In genomic region chr10:122323188-122323587, GRCh38 we compare ENCODE assay signal across 20 cellular contexts. TPM values are rescaled to one million over a fixed set of nuclear protein-coding genes. Genes with fewer than 3 reads are reported as not detected.
DNase-seq lines count a peak whose midpoint lies in the region; FAIRE-seq and TF ChIP-seq lines count a peak whose summit lies in the region.
"Had no signal": no experiment of that assay in that cellular context is flagged by ENCODE, and none has a peak within 500 bp of the region (broad histone marks: within the 10 kb centered on the region; RNA-seq: fewer than 3 reads in every experiment).

No MANE protein-coding gene starts in this region.

- H3K27ac ChIP-seq in HEK293 (ENCODE audit: extremely low read depth, low read depth, low read length) (no peak overlapping the region), keratinocyte (ENCODE audit: control insufficient read depth, insufficient read depth, low read length) (peak overlapping the region; percentile 3), H9 (ENCODE audit: insufficient read length, low read depth, low read length) (no peak overlapping the region)
- H3K27ac ChIP-seq: C4-2B had no signal

- no peaks in the 10 kb centered on the region for H3K27me3 ChIP-seq in bronchial epithelial cell (ENCODE audit: control insufficient read depth, insufficient read depth, low read length)
- no peaks in the 10 kb centered on the region for H3K27me3 ChIP-seq in keratinocyte (ENCODE audit: control insufficient read depth, extremely low read depth, insufficient read depth, low read length)
- no peaks in the 10 kb centered on the region; the same call in 1 of the 2 replicates for H3K27me3 ChIP-seq in H9 (ENCODE audit: insufficient read depth, low read length)

- H2AK5ac ChIP-seq in H9 (ENCODE audit: insufficient read length, low read length) = no peak overlapping the region

- H3K9me1 ChIP-seq in keratinocyte (ENCODE audit: control insufficient read depth, extremely low read depth, insufficient read depth, low read length) = no peaks in the 10 kb centered on the region

- no peaks in the 10 kb centered on the region for H4K20me1 ChIP-seq in keratinocyte (ENCODE audit: control insufficient read depth, extremely low read depth, insufficient read depth, low read length)
- no peaks in the 10 kb centered on the region for H4K20me1 ChIP-seq in H9 (ENCODE audit: control insufficient read depth, insufficient read depth, insufficient read length)

- H4K8ac ChIP-seq in H9 (replicated peaks; ENCODE audit: insufficient read length, low read depth, low read length) = no peak overlapping the region

- dilution Hi-C loops in keratinocyte (cut with MboI; ENCODE audit: extremely low pct_ligation_motif_present, low sequenced_read_pairs) = no loop called here

- POLR2A ChIA-PET in HEK293 (lab: Yijun Ruan, JAX) = no interaction called here

- H2BK15ac ChIP-seq in H9 (ENCODE audit: low read depth, low read length) = no peak overlapping the region

- H4K5ac ChIP-seq in H9 (ENCODE audit: insufficient read length, low read depth, low read length) = no peak overlapping the region

- no peaks in the 10 kb centered on the region for H3K79me1 ChIP-seq in H9 (ENCODE audit: insufficient read depth, low read depth, low read length, poor library complexity, severe bottlenecking)

- DNase-seq in DMS53 treated with DMSO at 0.1 percent for 48 hours (lab: John Stamatoyannopoulos, UW; ENCODE audit: unreplicated experiment) (peak; percentile 11), bronchial epithelial cell (ENCODE audit: low read depth) (peak; percentile 93), keratinocyte (ENCODE audit: low read depth, low spot score) (no peak), H9 (no peak), globus pallidus (ENCODE audit: low spot score) (no peak), KG1 (lab: John Stamatoyannopoulos, UW) (no peak)
- DNase-seq: ACHN, AML-193, GF-D8, GOT3, MV-4-11, NCI-H187, NCI-H524, RPMI8226, SIG-M5, T-cell had no signal

- H3K4ac ChIP-seq in H9 (ENCODE audit: low read depth, low read length) = no peak overlapping the region

- no peak for TF ChIP-seq CTCF in HEK293 (tag by site-specific recombination; IDR thresholded peaks at IDR 0.05)
- TF ChIP-seq CTCF in bronchial epithelial cell (IDR thresholded peaks at IDR 0.05; ENCODE audit: insufficient read depth, low read length, severe bottlenecking) = no peak
- no peak for TF ChIP-seq CTCF in keratinocyte (optimal IDR thresholded peaks at IDR 0.05 in 1 of 3, IDR thresholded peaks at IDR 0.05 in 1 of 3, conservative IDR thresholded peaks at IDR 0.05 in 1 of 3; ENCODE audit: extremely low read depth in 1 of 3, insufficient read depth in 2 of 3, low read length in 3 of 3)
- no peak for TF ChIP-seq CTCF in H9 (conservative IDR thresholded peaks at IDR 0.05)

- peaks cover 1 to 14% (median 2%) of the 10 kb centered on the region in 3 experiments; a peak in 4 of 7 replicates for H3K36me3 Mint-ChIP-seq in H9 (ENCODE audit: insufficient read depth in 1 of 3, low read depth in 3 of 3)
- H3K36me3 Mint-ChIP-seq: T-cell had no signal

- no peak overlapping the region for H3K27ac Mint-ChIP-seq in H9
- H3K27ac Mint-ChIP-seq: T-cell had no signal

- no peak overlapping the region for H2BK120ac ChIP-seq in H9 (ENCODE audit: low read depth, low read length, poor library complexity, severe bottlenecking)

- no peak overlapping the region for H3K23ac ChIP-seq in H9 (ENCODE audit: insufficient read length, low read depth, low read length)

- no peaks in the 10 kb centered on the region for H3K9me3 ChIP-seq in HEK293 (ENCODE audit: control insufficient read depth, insufficient read depth, low read depth, low read length)
- no peaks in the 10 kb centered on the region for H3K9me3 ChIP-seq in keratinocyte (ENCODE audit: control insufficient read depth, low read depth, low read length)
- H3K9me3 ChIP-seq in H9 (ENCODE audit: control insufficient read depth, low read depth, low read length) = no peaks in the 10 kb centered on the region

- no peak overlapping the region for H3K4me3 Mint-ChIP-seq in H9
- H3K4me3 Mint-ChIP-seq: T-cell had no signal

- no peak overlapping the region for H3K56ac ChIP-seq in H9 (ENCODE audit: insufficient read length, low read depth, low read length)

- no peaks in the 10 kb centered on the region for H3K4me1 ChIP-seq in HEK293 (ENCODE audit: control insufficient read depth, insufficient read depth, low read length)
- peaks cover 23% of the 10 kb centered on the region for H3K4me1 ChIP-seq in keratinocyte (ENCODE audit: control insufficient read depth, extremely low read depth, insufficient read depth, low read length)
- H3K4me1 ChIP-seq in H9 (ENCODE audit: insufficient read depth, low read length) = no peaks in the 10 kb centered on the region

- no peak overlapping the region for H2BK20ac ChIP-seq in H9 (ENCODE audit: low read depth, low read length, poor library complexity, severe bottlenecking)

- H3K9ac ChIP-seq in keratinocyte (ENCODE audit: control insufficient read depth, extremely low read depth, insufficient read depth, low read length) (no peak overlapping the region), H9 (ENCODE audit: extremely low read depth, insufficient read length, low read length) (no peak overlapping the region)

- FAIRE-seq in bronchial epithelial cell (lab: Jason Lieb, UNC) = peak; percentile 99
- peak; percentile 99 for FAIRE-seq in keratinocyte (lab: Jason Lieb, UNC)
- FAIRE-seq: GM19239 had no signal

- no peaks in the 10 kb centered on the region for H3K23me2 ChIP-seq in H9 (ENCODE audit: insufficient read length, low read depth, low read length, poor library complexity, severe bottlenecking)

- no peaks in the 10 kb centered on the region; the same call in none of the 2 replicates for H3K27me3 Mint-ChIP-seq in H9 (ENCODE audit: low read depth)

- H3K36me3 ChIP-seq in HEK293 (ENCODE audit: control insufficient read depth in 2 of 2, insufficient read depth in 1 of 2, low read length in 2 of 2) (no peaks in the 10 kb centered on the region), bronchial epithelial cell (ENCODE audit: control insufficient read depth, insufficient read depth, low read length) (no peaks in the 10 kb centered on the region), keratinocyte (ENCODE audit: control insufficient read depth in 2 of 2, extremely low read depth in 1 of 2, insufficient read depth in 2 of 2, low read length in 2 of 2) (no peaks in the 10 kb centered on the region)

- H2BK5ac ChIP-seq in H9 (ENCODE audit: insufficient read length, low read length) = no peak overlapping the region

- H2BK12ac ChIP-seq in H9 (ENCODE audit: insufficient read length, low read depth, low read length) = no peak overlapping the region

- CTCF ChIA-PET in HEK293 (lab: Yijun Ruan, JAX) = interaction anchor here (0.7 to 2.7 kb wide), 5 partner anchors 10 to 242 kb away, joined by 3 to 14 read pairs (median 4); no protein-coding TSS in a partner anchor

- H3K79me2 ChIP-seq in keratinocyte (ENCODE audit: control insufficient read depth, insufficient read depth, low read length) (no peaks in the 10 kb centered on the region), H9 (ENCODE audit: insufficient read depth, low read length) (no peaks in the 10 kb centered on the region)

- H3K9me3 Mint-ChIP-seq in H9 = peaks cover 8 to 12% of the 10 kb centered on the region in 2 experiments; a peak in 4 of 5 replicates

- H3K14ac ChIP-seq in H9 (ENCODE audit: insufficient read depth, low read length) = no peak overlapping the region

- no peak overlapping the region for H4K91ac ChIP-seq in H9 (ENCODE audit: insufficient read length, low read depth, low read length)

- peaks cover 6 to 7% of the 10 kb centered on the region in 2 experiments; a peak in 3 of 4 replicates for H3K4me1 Mint-ChIP-seq in H9
- H3K4me1 Mint-ChIP-seq: T-cell had no signal

- H3T11ph ChIP-seq in H9 (ENCODE audit: low read length) = no peak overlapping the region

- H2AFZ ChIP-seq in keratinocyte (ENCODE audit: control insufficient read depth, low read length) = peak overlapping the region; percentile 32
- no peak overlapping the region for H2AFZ ChIP-seq in H9 (ENCODE audit: low read length)

- no CpG with 5 or more reads among the region's 1 CpG for WGBS in H9 (ENCODE audit: extremely low coverage, insufficient read length, low lambda C conversion rate)

- H3K4me3 ChIP-seq in HEK293 (ENCODE audit: low read depth, low read length) (no peak overlapping the region), bronchial epithelial cell (ENCODE audit: low read depth, low read length) (no peak overlapping the region), keratinocyte (ENCODE audit: control insufficient read depth in 2 of 3, extremely low read depth in 1 of 3, insufficient read depth in 2 of 3, low read depth in 1 of 3, low read length in 3 of 3) (no peak overlapping the region)

- H3K18ac ChIP-seq in H9 (ENCODE audit: insufficient read length, low read depth, low read length) = no peak overlapping the region

- H3K4me2 ChIP-seq in keratinocyte (ENCODE audit: control insufficient read depth, extremely low read depth, insufficient read depth, low read depth, low read length) (peak overlapping the region; percentile 47), H9 (ENCODE audit: insufficient read depth, insufficient read length, low read length) (no peak overlapping the region)

RNA-seq across cellular contexts. Expression of gene PLEKHA1, which starts 51.3 kb away (rescaled TPM):
- total RNA-seq in bronchial epithelial cell (35.3 and 38.9 TPM in 2 replicates), H9 (2021) (30.8 and 32.7 TPM in 2 replicates)
- polyA plus RNA-seq in keratinocyte = 52.8 to 66.7 TPM (median 55.8 TPM) in 3 replicates
- polyA plus RNA-seq in keratinocyte (2011; ENCODE audit: low read depth) = 39.8 TPM
- 46.8 and 78.7 TPM in 2 replicates for polyA plus RNA-seq in keratinocyte (2011; cell fraction: cytosol; rRNA removed)
- 46.9 and 63.2 TPM in 2 replicates for polyA plus RNA-seq in keratinocyte (2011; cell fraction: nucleus; rRNA removed)
- 40.4 and 50.6 TPM in 2 replicates for polyA plus RNA-seq in keratinocyte (2012; ENCODE audit: low replicate concordance)
- 10.3 to 99.6 TPM (median 53.0 TPM) in 3 replicates for polyA minus RNA-seq in keratinocyte
- 47.4 TPM for polyA minus RNA-seq in keratinocyte (2011; cell fraction: cytosol; rRNA and poly(A)+ RNA removed)
- polyA minus RNA-seq in keratinocyte (2011; cell fraction: nucleus; rRNA and poly(A)+ RNA removed) = 28.8 and 63.1 TPM in 2 replicates

RNA-seq across cellular contexts. Expression of gene BTBD16, which starts 52.1 kb away (rescaled TPM):
- total RNA-seq in bronchial epithelial cell = 0.13 and 0.26 TPM in 2 replicates
- polyA plus RNA-seq in keratinocyte = 3.3 to 4.9 TPM (median 4.1 TPM) in 3 replicates
- polyA plus RNA-seq in keratinocyte (2011; ENCODE audit: low read depth) = 5.3 TPM
- 5.8 and 6.8 TPM in 2 replicates for polyA plus RNA-seq in keratinocyte (2011; cell fraction: cytosol; rRNA removed)
- 5.2 and 5.8 TPM in 2 replicates for polyA plus RNA-seq in keratinocyte (2011; cell fraction: nucleus; rRNA removed)
- polyA plus RNA-seq in keratinocyte (2012; ENCODE audit: low replicate concordance) = 3.0 and 3.9 TPM in 2 replicates
- 1.0 to 3.5 TPM (median 2.7 TPM) in 3 replicates for polyA minus RNA-seq in keratinocyte
- polyA minus RNA-seq in keratinocyte (2011; cell fraction: cytosol; rRNA and poly(A)+ RNA removed) = 3.1 TPM
- polyA minus RNA-seq in keratinocyte (2011; cell fraction: nucleus; rRNA and poly(A)+ RNA removed) = 3.1 and 7.2 TPM in 2 replicates
- total RNA-seq in H9 (2021) = not detected in 2 replicates
- total RNA-seq: Daoy, T-cell had no signal

Comparison
In these comparisons a context has a peak if more than half of its experiments do, and no peak if none do; other contexts are left out.
1. DNase-seq: peak in DMS53 treated with DMSO at 0.1 percent for 48 hours (single experiment) and bronchial epithelial cell (single experiment); none in keratinocyte (single experiment), H9 (single experiment), globus pallidus (single experiment) and KG1 (single experiment).